In the genomic region with DNA sequence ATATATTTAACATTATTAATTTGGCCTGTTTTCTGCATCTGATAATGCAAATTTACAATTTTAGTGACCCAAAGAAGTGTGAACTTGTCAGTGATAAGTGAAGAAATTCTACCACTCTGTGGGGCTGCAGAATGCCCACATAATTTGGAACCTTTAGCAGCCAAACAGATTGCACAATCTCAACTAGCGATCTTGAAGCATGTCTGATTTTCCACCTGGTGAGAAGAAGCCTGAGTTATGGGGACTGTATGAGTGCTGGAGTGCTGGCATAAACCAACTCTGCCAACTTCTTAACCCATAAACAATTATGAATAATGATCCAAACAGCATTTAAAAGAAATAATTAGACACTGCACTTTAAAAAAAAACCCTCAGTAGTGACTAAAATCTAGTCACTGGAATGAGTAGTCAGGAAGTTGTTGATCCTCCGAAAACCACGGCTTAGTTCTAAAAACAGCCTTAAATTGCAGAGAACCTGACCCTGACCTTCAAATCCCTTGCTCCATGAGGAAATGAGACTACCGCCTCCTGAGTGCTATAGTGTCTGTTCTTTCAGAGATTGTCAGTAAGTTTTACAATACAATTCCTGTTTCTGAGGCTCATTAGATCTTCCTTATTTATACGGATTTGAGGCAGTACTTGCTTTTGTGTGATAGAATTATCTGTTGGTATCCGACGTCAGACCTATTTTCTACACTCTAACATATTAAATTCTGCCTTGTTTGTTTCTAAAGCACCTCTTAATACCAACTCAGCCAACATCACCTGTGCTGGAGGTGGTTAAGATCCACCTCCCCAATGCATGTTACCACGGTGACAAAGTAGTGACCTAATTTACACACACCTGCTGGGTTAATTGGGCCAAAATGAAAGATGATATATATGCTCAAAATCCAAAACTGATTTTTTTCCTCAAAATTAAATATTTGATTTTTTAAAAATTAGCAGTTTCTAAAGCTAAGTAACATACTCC, we compare ENCODE assay signal across 9 cellular contexts.
DNase-seq lines count a peak whose midpoint lies in the region; ATAC-seq and TF ChIP-seq lines count a peak whose summit lies in the region.
"Had no signal": no experiment of that assay in that cellular context is flagged by ENCODE, and none has a peak within 500 bp of the region (broad histone marks: within the 10 kb centered on the region; RNA-seq: fewer than 3 reads in every experiment).

No MANE protein-coding gene starts in this region.

- no peaks in the 10 kb centered on the region for H3K36me3 Mint-ChIP-seq in activated CD4-positive, alpha-beta T cell treated with anti-CD3 and anti-CD28 coated beads for 36 hours (ENCODE audit: low read depth)
- H3K36me3 Mint-ChIP-seq in T-helper 2 cell treated with Interferon-gamma antibody and Interleukin-4, amounts not matched to agents 5 μg/mL and 100 μg/mL, for 36 hours (ENCODE audit: low read depth), result no peaks in the 10 kb centered on the region

- H3K27ac Mint-ChIP-seq in activated CD4-positive, alpha-beta T cell treated with anti-CD3 and anti-CD28 coated beads for 36 hours, result no peak overlapping the region
- H3K27ac Mint-ChIP-seq in T-helper 2 cell treated with Interferon-gamma antibody and Interleukin-4, amounts not matched to agents 5 μg/mL and 100 μg/mL, for 36 hours, result no peak overlapping the region

- H3K27ac ChIP-seq in RWPE2 (ENCODE audit: poor library complexity, severe bottlenecking) (no peak overlapping the region), layer of hippocampus (ENCODE audit: low read depth, low read length) (peak overlapping the region; percentile 69)
- H3K27ac ChIP-seq: parathyroid adenoma had no signal

- intact Hi-C loops in activated CD4-positive, alpha-beta T cell treated with anti-CD3 and anti-CD28 coated beads for 36 hours (cut with DNase I, micrococcal nuclease), result no loop called here

- H3K4me3 Mint-ChIP-seq in activated CD4-positive, alpha-beta T cell treated with anti-CD3 and anti-CD28 coated beads for 36 hours, result no peak overlapping the region
- H3K4me3 Mint-ChIP-seq in T-helper 2 cell treated with Interferon-gamma antibody and Interleukin-4, amounts not matched to agents 5 μg/mL and 100 μg/mL, for 36 hours, result no peak overlapping the region

- POLR2A ChIA-PET in activated CD4-positive, alpha-beta T cell treated with anti-CD3 and anti-CD28 coated beads for 36 hours (lab: Charles Lee), result no interaction called here

- TF ChIP-seq CTCF in RWPE2 (IDR thresholded peaks at IDR 0.05; ENCODE audit: poor library complexity, severe bottlenecking), result no peak

- ATAC-seq in GM19463 (IDR thresholded peaks at IDR 0.05; ENCODE audit: unreplicated experiment), result peak; percentile 88
- peak; percentile 90 for ATAC-seq in HG03432 (IDR thresholded peaks at IDR 0.05; ENCODE audit: unreplicated experiment)
- ATAC-seq in RWPE2 (ENCODE audit: low read depth), result peak; percentile 74
- no peak for ATAC-seq in activated CD4-positive, alpha-beta T cell treated with anti-CD3 and anti-CD28 coated beads for 36 hours

- CTCF ChIA-PET in activated CD4-positive, alpha-beta T cell treated with anti-CD3 and anti-CD28 coated beads for 36 hours (lab: Charles Lee), result interaction anchor here (0.6 to 0.8 kb wide), 3 partner anchors 44 to 1320 kb away, joined by 3 read pairs; no protein-coding TSS in a partner anchor

- H3K27me3 ChIP-seq in RWPE2 (ENCODE audit: insufficient read depth, poor library complexity, severe bottlenecking), result no peaks in the 10 kb centered on the region
- no peaks in the 10 kb centered on the region for H3K27me3 ChIP-seq in layer of hippocampus (ENCODE audit: control insufficient read depth, insufficient read depth, low read length)

- DNase-seq in DMS 273 (lab: John Stamatoyannopoulos, UW; ENCODE audit: unreplicated experiment) (peak; percentile 73), RWPE2 (ENCODE audit: low spot score) (no peak), NCI-H2227 (lab: John Stamatoyannopoulos, UW; ENCODE audit: unreplicated experiment) (no peak)
- DNase-seq in activated CD4-positive, alpha-beta T cell treated with anti-CD3 and anti-CD28 coated beads for 36 hours, result no peak
- no peak for DNase-seq in T-helper 2 cell treated with Interferon-gamma antibody and Interleukin-4, amounts not matched to agents 5 μg/mL and 100 μg/mL, for 36 hours (ENCODE audit: low spot score)

- peaks cover 17% of the 10 kb centered on the region for H3K4me1 ChIP-seq in RWPE2 (ENCODE audit: insufficient read depth, poor library complexity, severe bottlenecking)

- H3K36me3 ChIP-seq in RWPE2 (ENCODE audit: low read depth), result no peaks in the 10 kb centered on the region

- peaks cover 17% of the 10 kb centered on the region for H3K4me1 Mint-ChIP-seq in activated CD4-positive, alpha-beta T cell treated with anti-CD3 and anti-CD28 coated beads for 36 hours
- peaks cover 3% of the 10 kb centered on the region for H3K4me1 Mint-ChIP-seq in T-helper 2 cell treated with Interferon-gamma antibody and Interleukin-4, amounts not matched to agents 5 μg/mL and 100 μg/mL, for 36 hours (ENCODE audit: low read depth)

- H3K27me3 Mint-ChIP-seq in activated CD4-positive, alpha-beta T cell treated with anti-CD3 and anti-CD28 coated beads for 36 hours, result no peaks in the 10 kb centered on the region
- no peaks in the 10 kb centered on the region for H3K27me3 Mint-ChIP-seq in T-helper 2 cell treated with Interferon-gamma antibody and Interleukin-4, amounts not matched to agents 5 μg/mL and 100 μg/mL, for 36 hours (ENCODE audit: low read depth)

- H3K9me3 Mint-ChIP-seq in activated CD4-positive, alpha-beta T cell treated with anti-CD3 and anti-CD28 coated beads for 36 hours (ENCODE audit: low read depth), result no peaks in the 10 kb centered on the region
- no peaks in the 10 kb centered on the region for H3K9me3 Mint-ChIP-seq in T-helper 2 cell treated with Interferon-gamma antibody and Interleukin-4, amounts not matched to agents 5 μg/mL and 100 μg/mL, for 36 hours

- no peaks in the 10 kb centered on the region for H3K9me3 ChIP-seq in RWPE2 (ENCODE audit: severe bottlenecking)

- H3K4me3 ChIP-seq in RWPE2 (ENCODE audit: severe bottlenecking), result no peak overlapping the region
